8 cellular contexts compared by ENCODE assay signal in genomic region chr14:73136387-73137221, GRCh38. TPM values are rescaled to one million over a fixed set of nuclear protein-coding genes. Genes with fewer than 3 reads are reported as not detected.
A peak's percentile ranks its signal among the peaks of the same experiment; 100 is the strongest.
DNase-seq lines count a peak whose midpoint lies in the region; ATAC-seq, FAIRE-seq and TF ChIP-seq lines count a peak whose summit lies in the region.

Gene PSEN1, plus strand, starts transcription at chr14:73136507. Its CDS starts 11,513 bp downstream, at chr14:73148020.

- 0 to 1% methylated on average over 66 to 71 of the region's 71 CpGs for WGBS in pancreas, 2 donors
- WGBS in thyroid gland, 2 donors: 0 to 1% methylated on average over 19 to 21 of the region's 71 CpGs

- H3K4me1 ChIP-seq in pancreas (peaks cover 0 to 14% (median 0%) of the 10 kb centered on the region in 3 donors), thyroid gland (peaks cover 10 to 22% of the 10 kb centered on the region in 2 donors)

- intact Hi-C loops in Right ventricle myocardium inferior (cut with DNase I) (no loop called here), pancreas (cut with DNase I) (no loop called here), thyroid gland (cut with DNase I) (no loop called here)

- DNase-seq in GM12865 (ENCODE audit: low read depth) (peak; percentile 97), NCI-H1417 (lab: John Stamatoyannopoulos, UW) (peak; percentile 95 to 97 (median 97)), SW480 (ENCODE audit: low spot score) (peak; percentile 94), Right ventricle myocardium inferior (ENCODE audit: missing footprints) (peak; percentile 98), pancreas (peak; percentile 89 to 100 (median 96)), thyroid gland (peak; percentile 91 to 94)
- peak; percentile 100 for DNase-seq in activated naive CD8-positive, alpha-beta T cell treated with anti-CD3 and anti-CD28 coated beads, Interleukin-2, amount 50 U/mL, for 24 hours

- TF ChIP-seq CTCF in GM12865 (IDR thresholded peaks at IDR 0.05; ENCODE audit: insufficient read depth, low read depth, low read length, missing control alignments): no peak
- no peak for TF ChIP-seq CTCF in pancreas (IDR thresholded peaks at IDR 0.05)
- no peak for TF ChIP-seq CTCF in thyroid gland (IDR thresholded peaks at IDR 0.05)

- peak; percentile 95 for ATAC-seq in HG02759 (IDR thresholded peaks at IDR 0.05; ENCODE audit: unreplicated experiment)
- peak; percentile 98 for ATAC-seq in activated naive CD8-positive, alpha-beta T cell treated with anti-CD3 and anti-CD28 coated beads, Interleukin-2, amount 50 U/mL, for 24 hours
- peak; percentile 97 for ATAC-seq in Right ventricle myocardium inferior
- peak; percentile 96 to 99 (median 98) for ATAC-seq in pancreas

- no peaks in the 10 kb centered on the region for H3K27me3 Mint-ChIP-seq in activated naive CD8-positive, alpha-beta T cell treated with anti-CD3 and anti-CD28 coated beads, Interleukin-2, amount 50 U/mL, for 24 hours

- peaks cover 15% of the 10 kb centered on the region for H3K9me3 Mint-ChIP-seq in activated naive CD8-positive, alpha-beta T cell treated with anti-CD3 and anti-CD28 coated beads, Interleukin-2, amount 50 U/mL, for 24 hours

- H3K9me3 ChIP-seq in pancreas (no peaks in the 10 kb centered on the region), thyroid gland (no peaks in the 10 kb centered on the region)

- H3K4me3 ChIP-seq in GM12865 (ENCODE audit: low read depth, low read length): peak within 1 kb of the TSS; percentile 88
- H3K4me3 ChIP-seq in pancreas: peak within 1 kb of the TSS; percentile 59 to 89 (median 84)
- H3K4me3 ChIP-seq in thyroid gland (replicated peaks in 1 of 3): peak within 1 kb of the TSS; percentile 65 to 83 (median 82)

- peak; percentile 75 to 93 for TF ChIP-seq POLR2A in thyroid gland (IDR thresholded peaks at IDR 0.05)

- peak within 1 kb of the TSS; percentile 75 to 95 (median 88) for H3K27ac ChIP-seq in pancreas
- peak within 1 kb of the TSS; percentile 85 to 96 (median 88) for H3K27ac ChIP-seq in thyroid gland

- peak within 1 kb of the TSS; percentile 84 for H3K4me3 Mint-ChIP-seq in activated naive CD8-positive, alpha-beta T cell treated with anti-CD3 and anti-CD28 coated beads, Interleukin-2, amount 50 U/mL, for 24 hours

- peaks cover 34% of the 10 kb centered on the region for H3K4me1 Mint-ChIP-seq in activated naive CD8-positive, alpha-beta T cell treated with anti-CD3 and anti-CD28 coated beads, Interleukin-2, amount 50 U/mL, for 24 hours

- peaks cover 7% of the 10 kb centered on the region for H3K36me3 Mint-ChIP-seq in activated naive CD8-positive, alpha-beta T cell treated with anti-CD3 and anti-CD28 coated beads, Interleukin-2, amount 50 U/mL, for 24 hours (ENCODE audit: low read depth)

- no peak for FAIRE-seq in pancreas (lab: Jason Lieb, UNC)

- H3K27me3 ChIP-seq in pancreas (no peaks in the 10 kb centered on the region), thyroid gland (no peaks in the 10 kb centered on the region)

- H3K27ac Mint-ChIP-seq in activated naive CD8-positive, alpha-beta T cell treated with anti-CD3 and anti-CD28 coated beads, Interleukin-2, amount 50 U/mL, for 24 hours: peak within 1 kb of the TSS; percentile 87

- no peaks in the 10 kb centered on the region for H3K36me3 ChIP-seq in pancreas
- H3K36me3 ChIP-seq in thyroid gland: no peaks in the 10 kb centered on the region

RNA-seq across cellular contexts. Expression of gene PSEN1, which starts in this region (rescaled TPM):
- total RNA-seq in Right ventricle myocardium inferior: 23.5 TPM
- 10 to 100 TPM; 15.5 to 32.9 (median 20.2) TPM for total RNA-seq in pancreas
- 10 to 100 TPM in 1 of 2 donors, 1 to 10 TPM in 1; 9.2 to 17.0 TPM for polyA plus RNA-seq in pancreas
- 100 to 1,000 TPM in 1 of 4 donors, 10 to 100 TPM in 3; 54.6 to 100 (median 68.1) TPM for total RNA-seq in thyroid gland

Comparison
In these comparisons a context has a peak if more than half of its experiments do, and no peak if none do; other contexts are left out.
1. Peak in every context shown above with its lines: DNase-seq, ATAC-seq, H3K4me3 ChIP-seq and H3K27ac ChIP-seq.